Comparison of ENCODE assay signal across 20 cellular contexts in the genomic region with DNA sequence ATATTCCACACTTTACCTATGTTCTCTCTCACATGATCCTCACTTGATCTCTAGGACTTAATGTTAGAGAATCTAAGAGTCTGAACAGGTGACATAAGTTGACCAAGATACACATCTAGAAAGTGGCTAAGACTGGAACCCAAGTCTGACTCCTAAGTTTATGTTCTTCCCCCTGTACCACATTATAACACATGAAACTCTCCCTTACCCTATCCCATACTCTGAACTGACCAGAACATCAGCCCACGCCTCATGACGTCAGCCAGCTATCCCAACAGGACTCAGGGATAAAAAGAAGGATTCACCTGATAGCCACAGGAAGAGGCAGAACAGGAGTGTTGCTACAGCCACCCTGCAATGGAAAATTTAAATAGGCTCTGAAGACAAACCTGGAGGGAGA.
"Had no signal": no experiment of that assay in that cellular context is flagged by ENCODE, and none has a peak within 500 bp of the region (broad histone marks: within the 10 kb centered on the region; RNA-seq: fewer than 3 reads in every experiment).

No MANE protein-coding gene starts in this region.

- H3K4me3 Mint-ChIP-seq: dendritic cell treated with granulocyte-macrophage colony-stimulating factor and Interleukin-4, amounts not matched to agents 40 ng/mL and 50 ng/mL, for 4 days; endodermal cell; memory B cell; nephron; neural progenitor cell had no signal

- H3K4me1 Mint-ChIP-seq: endodermal cell, memory B cell, neural progenitor cell had no signal

- H3K9me3 Mint-ChIP-seq: dendritic cell treated with granulocyte-macrophage colony-stimulating factor and Interleukin-4, amounts not matched to agents 40 ng/mL and 50 ng/mL, for 4 days; endodermal cell; memory B cell; nephron; neural progenitor cell had no signal

- ATAC-seq: esophagus mucosa, gastrocnemius medialis, left lobe of liver, right lobe of liver had no signal

- H3K27ac Mint-ChIP-seq: dendritic cell treated with granulocyte-macrophage colony-stimulating factor and Interleukin-4, amounts not matched to agents 40 ng/mL and 50 ng/mL, for 4 days; endodermal cell; memory B cell; nephron; neural progenitor cell; progenitor cell of endocrine pancreas had no signal

- DNase-seq: colonic mucosa; effector CD8-positive, alpha-beta T cell; endodermal cell; foreskin fibroblast; gastrocnemius medialis; head of caudate nucleus; kidney; right lobe of liver; small intestine; stimulated activated CD4-positive, alpha-beta T cell treated with anti-CD3 and anti-CD28 coated beads, Interleukin-15, amount 100 ng/mL, for 24 hours; stimulated activated CD4-positive, alpha-beta T cell treated with anti-CD3 and anti-CD28 coated beads, Interleukin-2, amount 100 ng/mL, for 48 hours; stimulated activated naive CD4-positive, alpha-beta T cell; upper lobe of left lung had no signal

- H3K27me3 Mint-ChIP-seq: dendritic cell treated with granulocyte-macrophage colony-stimulating factor and Interleukin-4, amounts not matched to agents 40 ng/mL and 50 ng/mL, for 4 days; memory B cell; progenitor cell of endocrine pancreas had no signal
